ENCODE assay signal across 12 cellular contexts in genomic region chr9:121748727-121749546, GRCh38.
A peak's percentile ranks its signal among the peaks of the same experiment; 100 is the strongest.
DNase-seq lines count a peak whose midpoint lies in the region; ATAC-seq and TF ChIP-seq lines count a peak whose summit lies in the region.
"Had no signal": no experiment of that assay in that cellular context is flagged by ENCODE, and none has a peak within 500 bp of the region (broad histone marks: within the 10 kb centered on the region; RNA-seq: fewer than 3 reads in every experiment).

No MANE protein-coding gene starts in this region.

- H3K9me3 ChIP-seq in HEK293 (ENCODE audit: control insufficient read depth, insufficient read depth, low read depth, low read length) (no peaks in the 10 kb centered on the region), colonic mucosa (no peaks in the 10 kb centered on the region), mesodermal cell (ENCODE audit: control insufficient read depth, low read length) (no peaks in the 10 kb centered on the region)

- POLR2A ChIA-PET in HEK293 (lab: Yijun Ruan, JAX), result no interaction called here

- CTCF ChIA-PET in HEK293 (lab: Yijun Ruan, JAX), result interaction anchor here (0.7 kb wide), 1 partner anchor 49 kb away, joined by 3 read pairs; no protein-coding TSS in a partner anchor

- ATAC-seq in HG03432 (IDR thresholded peaks at IDR 0.05; ENCODE audit: unreplicated experiment), result no peak

- TF ChIP-seq CTCF in HEK293 (tag by site-specific recombination; IDR thresholded peaks at IDR 0.05), result no peak
- TF ChIP-seq CTCF in colonic mucosa (IDR thresholded peaks at IDR 0.05), result no peak

- H3K36me3 ChIP-seq in HEK293 (ENCODE audit: control insufficient read depth in 2 of 2, insufficient read depth in 1 of 2, low read length in 2 of 2) (peaks cover 0 to 7% of the 10 kb centered on the region in 2 experiments; a peak in 1 of 3 replicates), colonic mucosa (no peaks in the 10 kb centered on the region), mesodermal cell (ENCODE audit: control insufficient read depth, insufficient read depth, low read length) (peaks cover 21% of the 10 kb centered on the region), H7 (replicated peaks; ENCODE audit: control insufficient read depth, insufficient read depth, low read length) (no peaks in the 10 kb centered on the region)

- H3K27me3 ChIP-seq in colonic mucosa, result no peaks in the 10 kb centered on the region
- H3K27me3 ChIP-seq in H7 (ENCODE audit: control insufficient read depth, insufficient read depth, low read length), result no peaks in the 10 kb centered on the region

- no peak overlapping the region for H3K27ac ChIP-seq in HEK293 (ENCODE audit: extremely low read depth, low read depth, low read length)
- peak overlapping the region; percentile 0 for H3K27ac ChIP-seq in colonic mucosa
- H3K27ac ChIP-seq in mesodermal cell (ENCODE audit: low read depth, low read length, severe bottlenecking), result peak overlapping the region; percentile 10
- peak overlapping the region; percentile 96 for H3K27ac ChIP-seq in temporal lobe (ENCODE audit: low read depth, low read length)

- DNase-seq in colonic mucosa (no peak), 8988T (no peak), H7 (no peak), COLO668 (lab: John Stamatoyannopoulos, UW; ENCODE audit: unreplicated experiment) (no peak)
- DNase-seq: activated T-cell treated with anti-CD3 and anti-CD28 coated beads, Interleukin-2, amount 50 U/mL, for 4 hours; HCEC 1CT; NCI-H1417; T-helper 9 cell had no signal

- H3K4me3 ChIP-seq in HEK293 (ENCODE audit: low read depth, low read length), result no peak overlapping the region
- H3K4me3 ChIP-seq in colonic mucosa, result no peak overlapping the region
- H3K4me3 ChIP-seq in mesodermal cell (ENCODE audit: extremely low read depth, insufficient read depth, low read length, poor library complexity, severe bottlenecking), result no peak overlapping the region
- H3K4me3 ChIP-seq in H7 (ENCODE audit: insufficient read depth, low read depth, low read length), result no peak overlapping the region

- H3K4me1 ChIP-seq in HEK293 (ENCODE audit: control insufficient read depth, insufficient read depth, low read length) (peaks cover under 1% of the 10 kb centered on the region; the same call in 1 of the 2 replicates), colonic mucosa (peaks cover 9% of the 10 kb centered on the region), mesodermal cell (ENCODE audit: control insufficient read depth, insufficient read depth, low read length, poor library complexity, severe bottlenecking) (peaks cover 46% of the 10 kb centered on the region)

- H3K9ac ChIP-seq in colonic mucosa (ENCODE audit: low read depth in 2 of 2, low read length in 2 of 2), result peak overlapping the region in 1 of 2 donors; percentile 2

- WGBS in mesodermal cell (ENCODE audit: insufficient coverage in 2 of 2), 2 experiments, result 92 to 96% methylated on average over 11 of the region's 11 CpGs

- intact Hi-C loops in colonic mucosa (cut with DNase I), result loop anchor here (5.0 kb wide), 1 partner anchor 243 kb away; no protein-coding TSS in a partner anchor

TF ChIP-seq in HEK293, 187 proteins besides CTCF, POLR2A, EP300 and RAD21:
- peak; percentile 27 for TF ChIP-seq ZIC2 (tag by site-specific recombination; IDR thresholded peaks at IDR 0.05)
- no peak for TF ChIP-seq ZNF626 (tag by site-specific recombination; IDR thresholded peaks at IDR 0.05)
